In genomic region chr1:117566556-117566955, GRCh38 we compare ENCODE assay signal across 18 cellular contexts.
"Had no signal": no experiment of that assay in that cellular context is flagged by ENCODE, and none has a peak within 500 bp of the region (broad histone marks: within the 10 kb centered on the region; RNA-seq: fewer than 3 reads in every experiment).

No MANE protein-coding gene starts in this region.

- H3K36me3 ChIP-seq: colonic mucosa, gastrocnemius medialis, left lung, lower lobe of right lung, sigmoid colon, tibial nerve had no signal

- DNase-seq: colonic mucosa; dermis blood vessel endothelial cell; effector CD8-positive, alpha-beta T cell; gastrocnemius medialis; glutamatergic neuron; left lung; lower lobe of right lung; mesenchymal stem cell; naive thymus-derived CD4-positive, alpha-beta T cell; nephron progenitor cell; psoas muscle; sigmoid colon; stimulated activated CD4-positive, alpha-beta T cell treated with anti-CD3 and anti-CD28 coated beads, Interleukin-4, amount 100 ng/mL, for 4 hours; stimulated activated naive B cell treated with anti-CD40 and anti-IgM and Interleukin-4, amounts not matched to agents 10 μg/mL and 1 μg/mL and 100 μg/mL, for 72 hours; stimulated activated naive CD8-positive, alpha-beta T cell treated with anti-CD3 and anti-CD28 coated beads, Interleukin-15, amount 100 ng/mL, for 72 hours; testis had no signal

- H3K27ac ChIP-seq: colonic mucosa, gastrocnemius medialis, left lung, lower lobe of right lung, psoas muscle, sigmoid colon, skin epidermis, testis, tibial nerve had no signal

- H3K27me3 ChIP-seq: colonic mucosa, gastrocnemius medialis, left lung, sigmoid colon, testis, tibial nerve had no signal

- ATAC-seq: left lung; lower lobe of right lung; naive thymus-derived CD4-positive, alpha-beta T cell; psoas muscle; stimulated activated naive B cell treated with anti-CD40 and anti-IgM and Interleukin-4, amounts not matched to agents 10 μg/mL and 1 μg/mL and 100 μg/mL, for 72 hours had no signal

- H3K4me3 ChIP-seq: colonic mucosa, gastrocnemius medialis, left lung, lower lobe of right lung, psoas muscle, sigmoid colon, skin epidermis, testis, tibial nerve had no signal

- H3K4me1 ChIP-seq: gastrocnemius medialis, psoas muscle, sigmoid colon, testis had no signal

- H3K9me3 ChIP-seq: colonic mucosa, gastrocnemius medialis, left lung, lower lobe of right lung, psoas muscle, sigmoid colon, testis, tibial nerve had no signal
